ENCODE assay signal across 8 cellular contexts in the genomic region with DNA sequence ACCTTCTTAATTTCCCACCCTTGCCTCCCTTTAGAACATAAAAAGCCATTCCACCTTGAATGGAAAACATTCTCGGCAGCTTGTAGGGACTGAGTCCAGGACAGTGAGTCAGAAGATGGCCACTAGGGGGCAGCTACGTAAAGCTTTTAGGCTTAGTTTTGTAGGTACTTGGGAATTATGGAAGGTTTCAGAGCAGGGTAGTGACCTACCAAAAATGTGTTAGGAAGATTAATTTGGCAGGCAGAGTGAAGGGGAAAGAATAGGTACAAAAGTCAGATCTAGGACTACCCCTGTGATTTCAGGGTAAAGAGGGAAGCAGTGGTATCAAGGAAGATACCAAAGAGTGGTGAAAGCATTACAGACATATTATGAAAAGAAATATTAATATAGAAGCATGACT.
A peak's percentile ranks its signal among the peaks of the same experiment; 100 is the strongest.
DNase-seq lines count a peak whose midpoint lies in the region; ATAC-seq and TF ChIP-seq lines count a peak whose summit lies in the region.

No MANE protein-coding gene starts in this region.

- no peak overlapping the region for H3K27ac ChIP-seq in DOHH2 (ENCODE audit: low read depth, low read length)

- no peaks in the 10 kb centered on the region for H3F3A ChIP-seq in DOHH2 (ENCODE audit: control insufficient read depth, insufficient read depth)

- no peak overlapping the region for H3K4me2 ChIP-seq in DOHH2 (ENCODE audit: low read length)

- no peaks in the 10 kb centered on the region for H4K20me1 ChIP-seq in DOHH2 (ENCODE audit: control insufficient read depth, insufficient read depth, low read depth, low read length)

- ATAC-seq in GM19452 (IDR thresholded peaks at IDR 0.05; ENCODE audit: unreplicated experiment) (peak; percentile 69), HG03521 (IDR thresholded peaks at IDR 0.05; ENCODE audit: unreplicated experiment) (peak; percentile 45), HG02840 (IDR thresholded peaks at IDR 0.05; ENCODE audit: low FRiP score, unreplicated experiment) (no peak)

- H3K9me3 ChIP-seq in DOHH2 (ENCODE audit: control insufficient read depth, insufficient read depth, low read length): no peaks in the 10 kb centered on the region
- H3K9me3 ChIP-seq in NT2/D1 (ENCODE audit: insufficient read depth, low read length): no peaks in the 10 kb centered on the region

- H3K36me3 ChIP-seq in DOHH2 (ENCODE audit: control insufficient read depth, low read length): no peaks in the 10 kb centered on the region
- H3K36me3 ChIP-seq in NT2/D1 (ENCODE audit: insufficient read depth, insufficient read length, low read length): no peaks in the 10 kb centered on the region

- in situ Hi-C loops in astrocyte of the spinal cord (cut with HindIII; ENCODE audit: low sequenced_read_pairs): no loop called here

- H3K4me3 ChIP-seq in DOHH2 (ENCODE audit: low read length) (no peak overlapping the region), NT2/D1 (ENCODE audit: insufficient read length, low read depth) (no peak overlapping the region), astrocyte of the spinal cord (ENCODE audit: low read depth, low read length) (no peak overlapping the region)

- H3K27me3 ChIP-seq in DOHH2 (ENCODE audit: control insufficient read depth, low read length): no peaks in the 10 kb centered on the region
- no peaks in the 10 kb centered on the region for H3K27me3 ChIP-seq in NT2/D1 (ENCODE audit: insufficient read depth, insufficient read length)

- DNase-seq in NT2/D1 (ENCODE audit: low read depth, low spot score): peak; percentile 63
- peak; percentile 77 for DNase-seq in astrocyte of the spinal cord (ENCODE audit: low read depth, low spot score)
- DNase-seq in inferior parietal cortex (ENCODE audit: extremely low spot score): peak; percentile 68
- DNase-seq in stimulated activated CD4-positive, alpha-beta T cell treated with anti-CD3 and anti-CD28 coated beads, Interleukin-1b, Interleukin-23, amount 100 ng/mL, for 48 hours: peak; percentile 22

- TF ChIP-seq CTCF in DOHH2 (IDR thresholded peaks at IDR 0.05; ENCODE audit: low read depth, low read length, poor library complexity, severe bottlenecking) (peak; percentile 95), astrocyte of the spinal cord (IDR thresholded peaks at IDR 0.05; ENCODE audit: low read depth, low read length) (peak; percentile 82)

- no peaks in the 10 kb centered on the region for H3K9me2 ChIP-seq in DOHH2 (replicated peaks; ENCODE audit: control insufficient read depth, low read length)

- H3K79me2 ChIP-seq in DOHH2 (ENCODE audit: control insufficient read depth, low read length): no peaks in the 10 kb centered on the region

- H3K9ac ChIP-seq in NT2/D1 (ENCODE audit: insufficient read length, low read depth): no peak overlapping the region

- H3K4me1 ChIP-seq in DOHH2 (ENCODE audit: control insufficient read depth, low read length) (no peaks in the 10 kb centered on the region), NT2/D1 (ENCODE audit: insufficient read depth, insufficient read length) (no peaks in the 10 kb centered on the region)

Comparison
In these comparisons a context has a peak if more than half of its experiments do, and no peak if none do; other contexts are left out.
1. DNase-seq: peak in every context shown above with its lines; median percentile 77 in astrocyte of the spinal cord; 68 in inferior parietal cortex; 63 in NT2/D1; 22 in stimulated activated CD4-positive, alpha-beta T cell treated with anti-CD3 and anti-CD28 coated beads, Interleukin-1b, Interleukin-23, amount 100 ng/mL, for 48 hours.